9 cellular contexts compared by ENCODE assay signal in genomic region chr2:160279813-160280465, GRCh38.
A peak's percentile ranks its signal among the peaks of the same experiment; 100 is the strongest.
DNase-seq lines count a peak whose midpoint lies in the region; ATAC-seq and TF ChIP-seq lines count a peak whose summit lies in the region.
"Had no signal": no experiment of that assay in that cellular context is flagged by ENCODE, and none has a peak within 500 bp of the region (broad histone marks: within the 10 kb centered on the region; RNA-seq: fewer than 3 reads in every experiment).

No MANE protein-coding gene starts in this region.

- H3K9me3 Mint-ChIP-seq in endothelial cell (ENCODE audit: unreplicated experiment) = no peaks in the 10 kb centered on the region

- peak overlapping the region; percentile 18 for H3K4me3 Mint-ChIP-seq in endothelial cell (ENCODE audit: unreplicated experiment)

- DNase-seq in GM03348 (ENCODE audit: low spot score) (peak; percentile 19), RPMI7951 (ENCODE audit: low read depth) (peak; percentile 86), endothelial cell (ENCODE audit: low spot score) (no peak), pulmonary artery endothelial cell (ENCODE audit: low read depth, low spot score) (peak; percentile 48), MV-4-11 (lab: John Stamatoyannopoulos, UW) (no peak)
- DNase-seq: GDM1, NCI-H146 had no signal

- ATAC-seq in GM21529 (IDR thresholded peaks at IDR 0.05; ENCODE audit: unreplicated experiment) (no peak), HG03565 (IDR thresholded peaks at IDR 0.05; ENCODE audit: unreplicated experiment) (no peak)

- peaks cover 10% of the 10 kb centered on the region for H3K4me1 Mint-ChIP-seq in endothelial cell (ENCODE audit: unreplicated experiment)

- peaks cover 2% of the 10 kb centered on the region for H3K27me3 Mint-ChIP-seq in endothelial cell (ENCODE audit: unreplicated experiment)

- H3K27ac Mint-ChIP-seq in endothelial cell (ENCODE audit: unreplicated experiment) = no peak overlapping the region

- TF ChIP-seq CTCF in endothelial cell (IDR thresholded peaks at IDR 0.05; ENCODE audit: unreplicated experiment) = no peak

- H3K36me3 Mint-ChIP-seq in endothelial cell (ENCODE audit: low read depth, unreplicated experiment) = peaks cover 36% of the 10 kb centered on the region

Comparison
In these comparisons a context has a peak if more than half of its experiments do, and no peak if none do; other contexts are left out.
1. DNase-seq: peak in GM03348 (single experiment), RPMI7951 (single experiment) and pulmonary artery endothelial cell (single experiment); none in endothelial cell (single experiment) and MV-4-11 (single experiment).